ENCODE assay signal across 8 cellular contexts in genomic region chr7:78039791-78040776, GRCh38.
A peak's percentile ranks its signal among the peaks of the same experiment; 100 is the strongest.
DNase-seq lines count a peak whose midpoint lies in the region; ATAC-seq and TF ChIP-seq lines count a peak whose summit lies in the region.

No MANE protein-coding gene starts in this region.

- H3K4me1 Mint-ChIP-seq in activated CD8-positive, alpha-beta memory T cell treated with anti-CD3 and anti-CD28 coated beads, Interleukin-2, amount 10 ng/mL, durations not matched to agents 7 days and 5 days: no peaks in the 10 kb centered on the region

- no peaks in the 10 kb centered on the region for H3K9me3 Mint-ChIP-seq in activated CD8-positive, alpha-beta memory T cell treated with anti-CD3 and anti-CD28 coated beads, Interleukin-2, amount 10 ng/mL, durations not matched to agents 7 days and 5 days (ENCODE audit: low read depth)

- no peaks in the 10 kb centered on the region for H3K79me1 ChIP-seq in mesenchymal stem cell (replicated peaks; ENCODE audit: low read length, poor library complexity, severe bottlenecking)

- H3K9ac ChIP-seq in HUES64 (ENCODE audit: low read depth, low read length) (no peak overlapping the region), mesenchymal stem cell (ENCODE audit: low read length) (no peak overlapping the region)

- no peak overlapping the region for H2BK15ac ChIP-seq in mesenchymal stem cell (ENCODE audit: low read depth, poor library complexity, severe bottlenecking)

- H3K9me3 ChIP-seq in HUES64 (ENCODE audit: insufficient read depth, low read depth, low read length) (no peaks in the 10 kb centered on the region), mesenchymal stem cell (ENCODE audit: control insufficient read depth, low read length) (no peaks in the 10 kb centered on the region)

- no peak overlapping the region for H3K27ac Mint-ChIP-seq in activated CD8-positive, alpha-beta memory T cell treated with anti-CD3 and anti-CD28 coated beads, Interleukin-2, amount 10 ng/mL, durations not matched to agents 7 days and 5 days

- no peak overlapping the region for H3K27ac ChIP-seq in HUES64 (ENCODE audit: low read depth, low read length)
- no peak overlapping the region for H3K27ac ChIP-seq in mesenchymal stem cell (ENCODE audit: low read length, poor library complexity, severe bottlenecking)

- no peaks in the 10 kb centered on the region for H3K27me3 ChIP-seq in HUES64 (ENCODE audit: insufficient read depth, low read length)
- peaks cover 2 to 11% of the 10 kb centered on the region in 2 experiments for H3K27me3 ChIP-seq in mesenchymal stem cell (ENCODE audit: control insufficient read depth in 1 of 2, insufficient read depth in 1 of 2, low read length in 2 of 2)

- 66% methylated on average over 40 of the region's 40 CpGs for WGBS in HUES64
- WGBS in mesenchymal stem cell: 46% methylated on average over 39 of the region's 40 CpGs

- H3K18ac ChIP-seq in mesenchymal stem cell (ENCODE audit: low read depth in 1 of 2, low read length in 2 of 2): no peak overlapping the region

- H3K4me3 Mint-ChIP-seq in activated CD8-positive, alpha-beta memory T cell treated with anti-CD3 and anti-CD28 coated beads, Interleukin-2, amount 10 ng/mL, durations not matched to agents 7 days and 5 days: no peak overlapping the region

- no peak overlapping the region for H2AK5ac ChIP-seq in mesenchymal stem cell (ENCODE audit: low read length, severe bottlenecking)

- H4K91ac ChIP-seq in mesenchymal stem cell (ENCODE audit: low read length): no peak overlapping the region

- H2BK5ac ChIP-seq in mesenchymal stem cell (ENCODE audit: low read depth, low read length, poor library complexity, severe bottlenecking): no peak overlapping the region

- no peak overlapping the region for H4K8ac ChIP-seq in mesenchymal stem cell (ENCODE audit: low read length)

- peak; percentile 64 for ATAC-seq in GM21528 (IDR thresholded peaks at IDR 0.05; ENCODE audit: low FRiP score, unreplicated experiment)
- ATAC-seq in activated CD8-positive, alpha-beta memory T cell treated with anti-CD3 and anti-CD28 coated beads, Interleukin-2, amount 10 ng/mL, durations not matched to agents 7 days and 5 days: peak; percentile 85

- peak; percentile 72 for TF ChIP-seq CTCF in fibroblast of villous mesenchyme (IDR thresholded peaks at IDR 0.05; ENCODE audit: insufficient read depth, low read depth, low read length)

- CTCF ChIA-PET in activated CD8-positive, alpha-beta memory T cell treated with anti-CD3 and anti-CD28 coated beads, Interleukin-2, amount 10 ng/mL, durations not matched to agents 7 days and 5 days (lab: Charles Lee): interaction anchor here (0.6 to 3.1 kb wide), 15 partner anchors 8 to 388 kb away, joined by 3 to 39 read pairs (median 4); no protein-coding TSS in a partner anchor

- H2BK120ac ChIP-seq in mesenchymal stem cell (ENCODE audit: low read depth, low read length): no peak overlapping the region

- no peak overlapping the region for H3K23ac ChIP-seq in mesenchymal stem cell (ENCODE audit: low read length in 2 of 2)

- H3K4me3 ChIP-seq in HUES64 (ENCODE audit: low read length) (peak overlapping the region; percentile 34; the same call in 1 of the 2 replicates), fibroblast of villous mesenchyme (ENCODE audit: low read depth, low read length) (no peak overlapping the region), mesenchymal stem cell (ENCODE audit: insufficient read depth in 1 of 2, low read depth in 1 of 2, low read length in 2 of 2) (no peak overlapping the region)

- H3K14ac ChIP-seq in mesenchymal stem cell (ENCODE audit: low read length in 2 of 2): no peak overlapping the region

- no peak overlapping the region for H3K4me2 ChIP-seq in mesenchymal stem cell (ENCODE audit: low read length, poor library complexity, severe bottlenecking)

- H3K4ac ChIP-seq in mesenchymal stem cell (ENCODE audit: low read depth in 1 of 2, low read length in 2 of 2): no peak overlapping the region

- peaks cover 27% of the 10 kb centered on the region for H3K4me1 ChIP-seq in HUES64 (ENCODE audit: insufficient read depth, low read length)
- H3K4me1 ChIP-seq in mesenchymal stem cell (ENCODE audit: control insufficient read depth, insufficient read depth, low read depth, low read length): no peaks in the 10 kb centered on the region

- H3K27me3 Mint-ChIP-seq in activated CD8-positive, alpha-beta memory T cell treated with anti-CD3 and anti-CD28 coated beads, Interleukin-2, amount 10 ng/mL, durations not matched to agents 7 days and 5 days: peaks cover 16% of the 10 kb centered on the region

- no peak overlapping the region for H2BK12ac ChIP-seq in mesenchymal stem cell (ENCODE audit: low read length in 2 of 2)

- H3K36me3 Mint-ChIP-seq in activated CD8-positive, alpha-beta memory T cell treated with anti-CD3 and anti-CD28 coated beads, Interleukin-2, amount 10 ng/mL, durations not matched to agents 7 days and 5 days: no peaks in the 10 kb centered on the region

- H3K36me3 ChIP-seq in HUES64 (ENCODE audit: insufficient read depth, low read length) (no peaks in the 10 kb centered on the region), mesenchymal stem cell (ENCODE audit: control insufficient read depth in 1 of 2, insufficient read depth in 2 of 2, low read depth in 1 of 2, low read length in 2 of 2) (no peaks in the 10 kb centered on the region)

- no peak overlapping the region for H2AFZ ChIP-seq in mesenchymal stem cell (ENCODE audit: low read depth, low read length)

- peak; percentile 88 for DNase-seq in ELF-1 (ENCODE audit: low read depth, low spot score)
- peak; percentile 58 for DNase-seq in activated CD8-positive, alpha-beta memory T cell treated with anti-CD3 and anti-CD28 coated beads, Interleukin-2, amount 10 ng/mL, durations not matched to agents 7 days and 5 days
- peak; percentile 17 for DNase-seq in fibroblast of villous mesenchyme (ENCODE audit: low read depth)
- peak; percentile 49 for DNase-seq in stimulated activated CD4-positive, alpha-beta T cell treated with anti-CD3 and anti-CD28 coated beads, Interleukin-15, amount 100 ng/mL, for 24 hours
- no peak for DNase-seq in mesenchymal stem cell
- DNase-seq in NCI-H446 (lab: John Stamatoyannopoulos, UW): no peak

Comparison
In these comparisons a context has a peak if more than half of its experiments do, and no peak if none do; other contexts are left out.
1. DNase-seq: peak in ELF-1 (single experiment), activated CD8-positive, alpha-beta memory T cell treated with anti-CD3 and anti-CD28 coated beads, Interleukin-2, amount 10 ng/mL, durations not matched to agents 7 days and 5 days (single experiment), fibroblast of villous mesenchyme (single experiment) and stimulated activated CD4-positive, alpha-beta T cell treated with anti-CD3 and anti-CD28 coated beads, Interleukin-15, amount 100 ng/mL, for 24 hours (single experiment); none in mesenchymal stem cell (single experiment) and NCI-H446 (0 of 2).